25 cellular contexts compared by ENCODE assay signal in genomic region chr2:223099561-223099960, GRCh38. TPM values are rescaled to one million over a fixed set of nuclear protein-coding genes. Genes with fewer than 3 reads are reported as not detected.
A peak's percentile ranks its signal among the peaks of the same experiment; 100 is the strongest.
DNase-seq lines count a peak whose midpoint lies in the region; ATAC-seq and TF ChIP-seq lines count a peak whose summit lies in the region.
"Had no signal": no experiment of that assay in that cellular context is flagged by ENCODE, and none has a peak within 500 bp of the region (broad histone marks: within the 10 kb centered on the region; RNA-seq: fewer than 3 reads in every experiment).

No MANE protein-coding gene starts in this region.

- H3K27me3 ChIP-seq in SK-N-SH (ENCODE audit: insufficient read depth) (no peaks in the 10 kb centered on the region), esophagus muscularis mucosa (no peaks in the 10 kb centered on the region), tibial artery (no peaks in the 10 kb centered on the region)
- H3K27me3 ChIP-seq: BLaER1, left lung had no signal

- H3K27me3 Mint-ChIP-seq in osteocyte (ENCODE audit: unreplicated experiment) = no peaks in the 10 kb centered on the region
- H3K27me3 Mint-ChIP-seq: activated CD4-positive, alpha-beta memory T cell treated with anti-CD3 and anti-CD28 coated beads, Interleukin-2, amount 10 ng/mL, durations not matched to agents 7 days and 5 days had no signal

- H3K9me3 ChIP-seq in SK-N-SH (no peaks in the 10 kb centered on the region), esophagus muscularis mucosa (no peaks in the 10 kb centered on the region), tibial artery (no peaks in the 10 kb centered on the region)
- H3K9me3 ChIP-seq: BLaER1, left lung had no signal

- H3K4me1 ChIP-seq in SK-N-SH (ENCODE audit: control insufficient read depth in 1 of 2, insufficient read depth in 2 of 2, low read depth in 1 of 2, low read length in 1 of 2) = peaks cover 16 to 36% of the 10 kb centered on the region in 2 experiments; a peak in 3 of 4 replicates
- H3K4me1 ChIP-seq in esophagus muscularis mucosa = peaks cover 3 to 59% (median 50%) of the 10 kb centered on the region in 4 donors
- peaks cover 0 to 34% (median 23%) of the 10 kb centered on the region in 4 donors for H3K4me1 ChIP-seq in tibial artery
- H3K4me1 ChIP-seq: left lung had no signal

- H4K20me1 ChIP-seq in SK-N-SH (ENCODE audit: insufficient read depth) = no peaks in the 10 kb centered on the region
- H4K20me1 ChIP-seq: BLaER1 had no signal

- intact Hi-C loops in esophagus muscularis mucosa (cut with DNase I) (loop anchor here (5.0 kb wide), 1 partner anchor 102 kb away; no protein-coding TSS in a partner anchor), tibial artery (cut with DNase I; ENCODE audit: low total_unique reads) (loop anchor here (5.0 kb wide), 1 partner anchor 117 kb away; no protein-coding TSS in a partner anchor)

- no peaks in the 10 kb centered on the region for H3K36me3 Mint-ChIP-seq in osteocyte (ENCODE audit: unreplicated experiment)
- H3K36me3 Mint-ChIP-seq: naive B cell had no signal

- no peaks in the 10 kb centered on the region for H3K9me3 Mint-ChIP-seq in osteocyte (ENCODE audit: unreplicated experiment)
- H3K9me3 Mint-ChIP-seq: activated CD4-positive, alpha-beta memory T cell treated with anti-CD3 and anti-CD28 coated beads, Interleukin-2, amount 10 ng/mL, durations not matched to agents 7 days and 5 days; activated T-helper 1 cell treated with anti-CD3 and anti-CD28 coated beads, Interleukin-12 subunit alpha, Interleukin-12 subunit beta, Interleukin-2, Interleukin-4 antibody, amounts not matched to agents 30 ng/mL and 10 ng/mL and 1 ng/mL, durations not matched to agents 14 hours and 24 hours and 36 hours; H9; naive B cell had no signal

- TF ChIP-seq EP300 in SK-N-SH (IDR thresholded peaks at IDR 0.05; ENCODE audit: borderline replicate concordance in 1 of 2, low read depth in 1 of 2, low read length in 1 of 2) (no peak), esophagus muscularis mucosa (IDR thresholded peaks at IDR 0.05) (no peak)

- CTCF ChIA-PET in SK-N-SH (lab: Yijun Ruan, JAX) = interaction anchor here (0.6 to 5.4 kb wide), 4 partner anchors 18 to 127 kb away, joined by 3 to 37 read pairs (median 17); no protein-coding TSS in a partner anchor

- TF ChIP-seq CTCF in SK-N-SH (IDR thresholded peaks at IDR 0.05) = no peak
- no peak for TF ChIP-seq CTCF in esophagus muscularis mucosa (IDR thresholded peaks at IDR 0.05)
- TF ChIP-seq CTCF in osteocyte (IDR thresholded peaks at IDR 0.05) = no peak
- no peak for TF ChIP-seq CTCF in tibial artery (IDR thresholded peaks at IDR 0.05)

- H3K27ac ChIP-seq in SK-N-SH (ENCODE audit: low read depth in 2 of 2, low read length in 1 of 2) = peak overlapping the region; percentile 59 to 78
- peak overlapping the region; percentile 53 to 75 (median 73) for H3K27ac ChIP-seq in esophagus muscularis mucosa (replicated peaks in 1 of 4)
- H3K27ac ChIP-seq in tibial artery = peak overlapping the region; percentile 7 to 8
- H3K27ac ChIP-seq: BLaER1, PC-9 had no signal

- H3K4me3 ChIP-seq in SK-N-SH (ENCODE audit: low read depth in 2 of 2, low read length in 1 of 2) (no peak overlapping the region), esophagus muscularis mucosa (no peak overlapping the region), tibial artery (no peak overlapping the region)
- H3K4me3 ChIP-seq: BLaER1, GM12878, left lung, PC-9 had no signal

- TF ChIP-seq POLR2A in esophagus muscularis mucosa (IDR thresholded peaks at IDR 0.05; ENCODE audit: low read depth) = no peak

- no peaks in the 10 kb centered on the region for H3K79me2 ChIP-seq in SK-N-SH (ENCODE audit: insufficient read depth)

- H3K4me3 Mint-ChIP-seq in osteocyte (ENCODE audit: unreplicated experiment) = no peak overlapping the region
- H3K4me3 Mint-ChIP-seq: activated CD4-positive, alpha-beta memory T cell treated with anti-CD3 and anti-CD28 coated beads, Interleukin-2, amount 10 ng/mL, durations not matched to agents 7 days and 5 days; activated T-helper 1 cell treated with anti-CD3 and anti-CD28 coated beads, Interleukin-12 subunit alpha, Interleukin-12 subunit beta, Interleukin-2, Interleukin-4 antibody, amounts not matched to agents 30 ng/mL and 10 ng/mL and 1 ng/mL, durations not matched to agents 14 hours and 24 hours and 36 hours; H9; naive B cell had no signal

- 0 out of 2 replicates have a peak overlapping the region, but pooled peaks have one; percentile 1 for H3K4me2 ChIP-seq in SK-N-SH
- H3K4me2 ChIP-seq: BLaER1, PC-9 had no signal

- peak overlapping the region; percentile 92 for H3K27ac Mint-ChIP-seq in osteocyte (ENCODE audit: unreplicated experiment)
- H3K27ac Mint-ChIP-seq: activated CD4-positive, alpha-beta memory T cell treated with anti-CD3 and anti-CD28 coated beads, Interleukin-2, amount 10 ng/mL, durations not matched to agents 7 days and 5 days; activated T-helper 1 cell treated with anti-CD3 and anti-CD28 coated beads, Interleukin-12 subunit alpha, Interleukin-12 subunit beta, Interleukin-2, Interleukin-4 antibody, amounts not matched to agents 30 ng/mL and 10 ng/mL and 1 ng/mL, durations not matched to agents 14 hours and 24 hours and 36 hours; H9 had no signal

- WGBS in SK-N-SH (ENCODE audit: low lambda C conversion rate) = 91% methylated on average over 3 of the region's 3 CpGs
- 49% methylated on average over 3 of the region's 3 CpGs for WGBS in esophagus muscularis mucosa

- no peak overlapping the region for H3K9ac ChIP-seq in SK-N-SH
- H3K9ac ChIP-seq: BLaER1 had no signal

- H3K9me2 ChIP-seq in SK-N-SH = no peaks in the 10 kb centered on the region

- H3F3A ChIP-seq in SK-N-SH (replicated peaks; ENCODE audit: insufficient read depth) = peaks cover 5% of the 10 kb centered on the region

- POLR2A ChIA-PET in SK-N-SH (lab: Yijun Ruan, JAX) = no interaction called here

- DNase-seq in SK-N-SH (no peak), esophagus muscularis mucosa (ENCODE audit: extremely low spot score) (peak; percentile 31), osteocyte (ENCODE audit: extremely low spot score, unreplicated experiment) (no peak), tibial artery (no peak), inferior parietal cortex (ENCODE audit: extremely low spot score) (no peak)
- no peak for DNase-seq in stimulated activated CD4-positive, alpha-beta T cell treated with anti-CD3 and anti-CD28 coated beads, Interleukin-2, amount 100 ng/mL, for 48 hours
- DNase-seq: activated CD4-positive, alpha-beta memory T cell treated with anti-CD3 and anti-CD28 coated beads, Interleukin-2, amount 10 ng/mL, durations not matched to agents 7 days and 5 days; activated CD4-positive, alpha-beta T cell treated with anti-CD3 and anti-CD28 coated beads for 1 hour; activated CD8-positive, alpha-beta memory T cell treated with anti-CD3 and anti-CD28 coated beads, Interleukin-2, amount 50 U/mL, for 4 hours; activated naive CD4-positive, alpha-beta T cell treated with Interleukin-2 at 50 U/mL for 16 hours; H9; Kasumi-1; naive B cell; NCI-H1417; NCI-H2029 treated with DMSO at 0.1 percent for 48 hours; NK-92 treated with Interleukin-12 subunit alpha and Interleukin-12 subunit beta, amount 100 ng/mL, for 24 hours; PC-9; stimulated activated naive CD4-positive, alpha-beta T cell; T-helper 2 cell had no signal

- H3K4me1 Mint-ChIP-seq in osteocyte (ENCODE audit: unreplicated experiment) = peaks cover 50% of the 10 kb centered on the region
- H3K4me1 Mint-ChIP-seq: activated CD4-positive, alpha-beta memory T cell treated with anti-CD3 and anti-CD28 coated beads, Interleukin-2, amount 10 ng/mL, durations not matched to agents 7 days and 5 days; naive B cell had no signal

- no peak overlapping the region for H2AFZ ChIP-seq in SK-N-SH (ENCODE audit: low read depth)
- H2AFZ ChIP-seq: PC-9 had no signal

- TF ChIP-seq RAD21 in SK-N-SH (IDR thresholded peaks at IDR 0.05; ENCODE audit: low read length) = no peak

- H3K36me3 ChIP-seq in SK-N-SH (replicated peaks in 1 of 2; ENCODE audit: control insufficient read depth in 1 of 2, insufficient read depth in 2 of 2, low read length in 1 of 2) (no peaks in the 10 kb centered on the region), esophagus muscularis mucosa (no peaks in the 10 kb centered on the region), tibial artery (no peaks in the 10 kb centered on the region)
- H3K36me3 ChIP-seq: BLaER1, left lung had no signal

- no peak for ATAC-seq in GM18909 (IDR thresholded peaks at IDR 0.05; ENCODE audit: poor library complexity, unreplicated experiment)
- ATAC-seq: GM12878 had no signal

TF ChIP-seq in SK-N-SH, 30 proteins besides CTCF, POLR2A, EP300 and RAD21:
- TF ChIP-seq CHD2 (IDR thresholded peaks at IDR 0.05; ENCODE audit: low read length, partially characterized antibody) (no peak), YY1 (IDR thresholded peaks at IDR 0.05; ENCODE audit: low read depth) (no peak), USF1 (IDR thresholded peaks at IDR 0.05; ENCODE audit: borderline replicate concordance, low read depth) (no peak), FOXJ3 (CRISPR knock-in tag; IDR thresholded peaks at IDR 0.05) (no peak), GATA2 (CRISPR knock-in tag; IDR thresholded peaks at IDR 0.05) (no peak), TAF1 (IDR thresholded peaks at IDR 0.05; ENCODE audit: borderline replicate concordance, low read depth, low read length) (no peak), MEF2A (IDR thresholded peaks at IDR 0.05; ENCODE audit: borderline replicate concordance, low read depth) (no peak), MXI1 (IDR thresholded peaks at IDR 0.05; ENCODE audit: low read depth, low read length) (no peak), POLR2AphosphoS5 (IDR thresholded peaks at IDR 0.05; ENCODE audit: low read depth, low read length) (no peak), FOXM1 (IDR thresholded peaks at IDR 0.05; ENCODE audit: low read depth) (no peak), JUND (IDR thresholded peaks at IDR 0.05) (no peak)

RNA-seq across cellular contexts. Expression of gene KCNE4, which starts 47.6 kb away (rescaled TPM):
- polyA plus RNA-seq in SK-N-SH (2012; rRNA removed) = 0.19 and 0.20 TPM in 2 replicates
- polyA plus RNA-seq in SK-N-SH (2012; cell fraction: cytosol; rRNA removed) = 0.24 and 0.27 TPM in 2 replicates
- polyA plus RNA-seq in SK-N-SH (2012; cell fraction: nucleus; rRNA removed) = 0.18 and 0.29 TPM in 2 replicates
- total RNA-seq in esophagus muscularis mucosa (10 to 100 TPM; 11.6 to 38.1 (median 17.7) TPM), osteocyte (3.5 and 3.7 TPM in 2 replicates)
- total RNA-seq: activated CD4-positive, alpha-beta memory T cell treated with anti-CD3 and anti-CD28 coated beads, Interleukin-2, amount 10 ng/mL, durations not matched to agents 7 days and 5 days; activated T-helper 1 cell treated with anti-CD3 and anti-CD28 coated beads, Interleukin-12 subunit alpha, Interleukin-12 subunit beta, Interleukin-2, Interleukin-4 antibody, amounts not matched to agents 30 ng/mL and 10 ng/mL and 1 ng/mL, durations not matched to agents 14 hours and 24 hours and 36 hours; GM12878; pulmonary artery endothelial cell had no signal

Comparison
In these comparisons a context has a peak if more than half of its experiments do, and no peak if none do; other contexts are left out.
1. H3K27ac ChIP-seq: peak in every context shown above with its lines; median percentile 73 in esophagus muscularis mucosa; 68 in SK-N-SH; 8 in tibial artery.